Comparison of ENCODE assay signal across 8 cellular contexts in genomic region chr17:61400786-61401279, GRCh38. TPM values are rescaled to one million over a fixed set of nuclear protein-coding genes. Genes with fewer than 3 reads are reported as not detected.
DNase-seq lines count a peak whose midpoint lies in the region; ATAC-seq and TF ChIP-seq lines count a peak whose summit lies in the region.

No MANE protein-coding gene starts in this region.

- H3K4me2 ChIP-seq in skeletal muscle satellite cell (ENCODE audit: low read length) (peak overlapping the region; percentile 97), OCI-LY7 (ENCODE audit: low read length) (no peak overlapping the region)

- no peaks in the 10 kb centered on the region for H3K9me2 ChIP-seq in OCI-LY7 (ENCODE audit: insufficient read depth, low read length)

- peak overlapping the region; percentile 78 to 80 for H3K27ac ChIP-seq in right atrium auricular region
- H3K27ac ChIP-seq in OCI-LY7 (ENCODE audit: low read depth, low read length, poor library complexity, severe bottlenecking) = no peak overlapping the region

- H3K27me3 ChIP-seq in H7 (ENCODE audit: control insufficient read depth, insufficient read depth, low read length) (peaks cover 97% of the 10 kb centered on the region), right atrium auricular region (peaks cover 34 to 64% of the 10 kb centered on the region in 2 donors), skeletal muscle satellite cell (ENCODE audit: control insufficient read depth, insufficient read depth, low read length) (no peaks in the 10 kb centered on the region)

- no peaks in the 10 kb centered on the region for H3K36me3 ChIP-seq in H7 (replicated peaks; ENCODE audit: control insufficient read depth, insufficient read depth, low read length)
- no peaks in the 10 kb centered on the region for H3K36me3 ChIP-seq in right atrium auricular region
- H3K36me3 ChIP-seq in skeletal muscle satellite cell (ENCODE audit: insufficient read depth, low read length) = peaks cover 36% of the 10 kb centered on the region
- no peaks in the 10 kb centered on the region for H3K36me3 ChIP-seq in OCI-LY7 (ENCODE audit: insufficient read depth, low read length)

- CTCF ChIA-PET in activated CD4-positive, alpha-beta memory T cell treated with anti-CD3 and anti-CD28 coated beads, Interleukin-2, amount 10 ng/mL, durations not matched to agents 7 days and 5 days (lab: Charles Lee) = interaction anchor here (1.7 kb wide), 1 partner anchor 11 kb away, joined by 5 read pairs; no protein-coding TSS in a partner anchor
- CTCF ChIA-PET in OCI-LY7 (lab: Charles Lee; ENCODE audit: unreplicated experiment) = no interaction called here

- peak; percentile 74 for DNase-seq in H7
- DNase-seq in activated CD4-positive, alpha-beta memory T cell treated with anti-CD3 and anti-CD28 coated beads, Interleukin-2, amount 10 ng/mL, durations not matched to agents 7 days and 5 days = no peak
- no peak for DNase-seq in right atrium auricular region (ENCODE audit: low spot score)
- no peak for DNase-seq in HuH-7 (ENCODE audit: low spot score)
- DNase-seq in OCI-LY7 (ENCODE audit: low spot score) = no peak

- H3K27ac Mint-ChIP-seq in activated CD4-positive, alpha-beta memory T cell treated with anti-CD3 and anti-CD28 coated beads, Interleukin-2, amount 10 ng/mL, durations not matched to agents 7 days and 5 days = no peak overlapping the region

- no peaks in the 10 kb centered on the region for H4K20me1 ChIP-seq in OCI-LY7 (ENCODE audit: insufficient read depth, low read length)

- H3K9me3 Mint-ChIP-seq in activated CD4-positive, alpha-beta memory T cell treated with anti-CD3 and anti-CD28 coated beads, Interleukin-2, amount 10 ng/mL, durations not matched to agents 7 days and 5 days = no peaks in the 10 kb centered on the region

- TF ChIP-seq CTCF in right atrium auricular region (IDR thresholded peaks at IDR 0.05) = no peak
- no peak for TF ChIP-seq CTCF in OCI-LY7 (conservative IDR thresholded peaks at IDR 0.05; ENCODE audit: low read length)

- H3K9me3 ChIP-seq in right atrium auricular region = no peaks in the 10 kb centered on the region
- no peaks in the 10 kb centered on the region for H3K9me3 ChIP-seq in skeletal muscle satellite cell (replicated peaks; ENCODE audit: low read length)
- H3K9me3 ChIP-seq in OCI-LY7 (ENCODE audit: low read length) = no peaks in the 10 kb centered on the region

- no peak overlapping the region for H3K4me3 ChIP-seq in H7 (ENCODE audit: insufficient read depth, low read depth, low read length)
- H3K4me3 ChIP-seq in right atrium auricular region = peak overlapping the region; percentile 51 to 61
- H3K4me3 ChIP-seq in skeletal muscle satellite cell (ENCODE audit: low read length) = peak overlapping the region; percentile 85
- H3K4me3 ChIP-seq in OCI-LY7 (ENCODE audit: low read depth, low read length, poor library complexity, severe bottlenecking) = no peak overlapping the region

- peaks cover 4% of the 10 kb centered on the region for H3K36me3 Mint-ChIP-seq in activated CD4-positive, alpha-beta memory T cell treated with anti-CD3 and anti-CD28 coated beads, Interleukin-2, amount 10 ng/mL, durations not matched to agents 7 days and 5 days (ENCODE audit: low read depth)

- peaks cover 62% of the 10 kb centered on the region for H3K27me3 Mint-ChIP-seq in activated CD4-positive, alpha-beta memory T cell treated with anti-CD3 and anti-CD28 coated beads, Interleukin-2, amount 10 ng/mL, durations not matched to agents 7 days and 5 days

- no peak for ATAC-seq in HG03521 (IDR thresholded peaks at IDR 0.05; ENCODE audit: unreplicated experiment)
- no peak for ATAC-seq in HG02610 (IDR thresholded peaks at IDR 0.05; ENCODE audit: unreplicated experiment)

- intact Hi-C loops in OCI-LY7 (cut with micrococcal nuclease; ENCODE audit: unreplicated experiment) = no loop called here

- peaks cover 36% of the 10 kb centered on the region for H3K4me1 Mint-ChIP-seq in activated CD4-positive, alpha-beta memory T cell treated with anti-CD3 and anti-CD28 coated beads, Interleukin-2, amount 10 ng/mL, durations not matched to agents 7 days and 5 days

- no TSS peak for BruUV-seq in OCI-LY7 (replicated peaks; lab: Mats Ljungman, UMichigan)

- H3K4me3 Mint-ChIP-seq in activated CD4-positive, alpha-beta memory T cell treated with anti-CD3 and anti-CD28 coated beads, Interleukin-2, amount 10 ng/mL, durations not matched to agents 7 days and 5 days = peak overlapping the region; percentile 4

- peaks cover 0 to 75% of the 10 kb centered on the region in 2 donors for H3K4me1 ChIP-seq in right atrium auricular region
- peaks cover 48% of the 10 kb centered on the region for H3K4me1 ChIP-seq in skeletal muscle satellite cell (ENCODE audit: control insufficient read depth, insufficient read depth, low read length)
- H3K4me1 ChIP-seq in OCI-LY7 (ENCODE audit: insufficient read depth, low read length, poor library complexity, severe bottlenecking) = no peaks in the 10 kb centered on the region

- POLR2A ChIA-PET in activated CD4-positive, alpha-beta memory T cell treated with anti-CD3 and anti-CD28 coated beads, Interleukin-2, amount 10 ng/mL, durations not matched to agents 7 days and 5 days (lab: Charles Lee) = no interaction called here
- POLR2A ChIA-PET in OCI-LY7 (lab: Charles Lee) = interaction anchor here (0.6 kb wide), 1 partner anchor 43 kb away, joined by 3 read pairs; no protein-coding TSS in a partner anchor

- H3K79me2 ChIP-seq in OCI-LY7 (ENCODE audit: insufficient read depth, low read depth, low read length) = no peaks in the 10 kb centered on the region

- H3K9ac ChIP-seq in skeletal muscle satellite cell (ENCODE audit: low read depth, low read length) = peak overlapping the region; percentile 95

- no peak overlapping the region for H2AFZ ChIP-seq in OCI-LY7 (ENCODE audit: low read length)

RNA-seq across cellular contexts. Expression of gene TBX2, which starts 1.2 kb away (rescaled TPM):
- not detected in 2 replicates for total RNA-seq in H7 (2014; rRNA removed; shearing (Covaris generic))
- not detected for total RNA-seq in activated CD4-positive, alpha-beta memory T cell treated with anti-CD3 and anti-CD28 coated beads, Interleukin-2, amount 10 ng/mL, durations not matched to agents 7 days and 5 days
- total RNA-seq in right atrium auricular region = 1 to 10 TPM; 4.3 to 6.9 TPM
- 32.4 and 33.0 TPM in 2 replicates for total RNA-seq in skeletal muscle satellite cell (2012; rRNA removed)
- total RNA-seq in OCI-LY7 (2014; rRNA removed; shearing (Covaris generic)) = not detected in 2 replicates
- not detected in 2 replicates for total RNA-seq in OCI-LY7 (2022)

RNA-seq across cellular contexts. Expression of gene TBX4, which starts 51.4 kb away (rescaled TPM):
- total RNA-seq in H7 (2014; rRNA removed; shearing (Covaris generic)) = not detected in 2 replicates
- total RNA-seq in activated CD4-positive, alpha-beta memory T cell treated with anti-CD3 and anti-CD28 coated beads, Interleukin-2, amount 10 ng/mL, durations not matched to agents 7 days and 5 days = not detected
- not detected for total RNA-seq in right atrium auricular region
- total RNA-seq in skeletal muscle satellite cell (2012; rRNA removed) = under 0.01 and 0.51 TPM in 2 replicates
- total RNA-seq in OCI-LY7 (2014; rRNA removed; shearing (Covaris generic)) = not detected in 2 replicates
- not detected in 2 replicates for total RNA-seq in OCI-LY7 (2022)

Comparison
In these comparisons a context has a peak if more than half of its experiments do, and no peak if none do; other contexts are left out.
1. H3K4me3 ChIP-seq: peak in right atrium auricular region (2 of 2) and skeletal muscle satellite cell (single experiment); none in H7 (single experiment) and OCI-LY7 (single experiment).